8 cellular contexts compared by ENCODE assay signal in genomic region chr3:37993811-37994638, GRCh38. TPM values are rescaled to one million over a fixed set of nuclear protein-coding genes. Genes with fewer than 3 reads are reported as not detected.
DNase-seq lines count a peak whose midpoint lies in the region; ATAC-seq and TF ChIP-seq lines count a peak whose summit lies in the region.

No MANE protein-coding gene starts in this region.

- peak; percentile 63 for ATAC-seq in GM21423 (IDR thresholded peaks at IDR 0.05; ENCODE audit: unreplicated experiment)
- peak; percentile 43 to 64 (median 62) for ATAC-seq in right lobe of liver

- TF ChIP-seq CTCF in right lobe of liver (IDR thresholded peaks at IDR 0.05) = no peak

- TF ChIP-seq POLR2A in right lobe of liver (IDR thresholded peaks at IDR 0.05) = peak; percentile 68

- no peaks in the 10 kb centered on the region for H3K36me3 ChIP-seq in right lobe of liver

- no peaks in the 10 kb centered on the region for H3K9me3 ChIP-seq in right lobe of liver

- H3K4me3 ChIP-seq in right lobe of liver = peak overlapping the region; percentile 46 to 59 (median 49)

- H3K4me1 ChIP-seq in right lobe of liver = peaks cover 0 to 7% (median 3%) of the 10 kb centered on the region in 4 donors

- intact Hi-C loops in right lobe of liver (cut with DNase I) = no loop called here

- 19% methylated on average over 27 of the region's 49 CpGs for WGBS in right lobe of liver (ENCODE audit: insufficient coverage, low coverage, low lambda C conversion rate, missing lambda C conversion rate)

- H3K27me3 ChIP-seq in right lobe of liver = no peaks in the 10 kb centered on the region

- peak overlapping the region; percentile 52 to 81 (median 64) for H3K27ac ChIP-seq in right lobe of liver

- DNase-seq in COR-L47 (lab: John Stamatoyannopoulos, UW) (peak; percentile 42), HuH-7.5 (ENCODE audit: low spot score) (peak; percentile 76), dedifferentiated amniotic fluid mesenchymal stem cell (ENCODE audit: extremely low spot score) (peak; percentile 31), right lobe of liver (peak; percentile 73 to 88 (median 86)), D341Med (ENCODE audit: low spot score) (no peak)
- peak; percentile 31 for DNase-seq in activated CD4-positive, alpha-beta T cell treated with anti-CD3 and anti-CD28 coated beads for 1 hour
- peak; percentile 58 to 65 for DNase-seq in stimulated activated CD4-positive, alpha-beta T cell treated with anti-CD3 and anti-CD28 coated beads, Interleukin-4, amount 100 ng/mL, for 4 hours

RNA-seq across cellular contexts. Expression of gene VILL, which starts 3.4 kb away (rescaled TPM):
- total RNA-seq in right lobe of liver = 1 to 10 TPM in 3 of 6 experiments, under 1 TPM in 3; 0.25 to 1.5 (median 0.97) TPM

RNA-seq across cellular contexts. Expression of gene PLCD1, which starts 35.4 kb away (rescaled TPM):
- total RNA-seq in right lobe of liver = 10 to 100 TPM in 1 of 6 experiments, 1 to 10 TPM in 5; 6.5 to 10.2 (median 7.7) TPM

RNA-seq across cellular contexts. Expression of gene DLEC1, which starts 45.0 kb away (rescaled TPM):
- under 1 TPM in 4 of 6 experiments, not detected in 2; 0.04 to 0.18 (median 0.15) TPM for total RNA-seq in right lobe of liver
